ENCODE assay signal across 8 cellular contexts in genomic region chr9:34612788-34613390, GRCh38. TPM values are rescaled to one million over a fixed set of nuclear protein-coding genes. Genes with fewer than 3 reads are reported as not detected.
A peak's percentile ranks its signal among the peaks of the same experiment; 100 is the strongest.
DNase-seq lines count a peak whose midpoint lies in the region; ATAC-seq and TF ChIP-seq lines count a peak whose summit lies in the region.

No MANE protein-coding gene starts in this region.

- H3K9me3 ChIP-seq in ectodermal cell (ENCODE audit: control insufficient read depth, low read length), result no peaks in the 10 kb centered on the region
- no peaks in the 10 kb centered on the region for H3K9me3 ChIP-seq in lung (ENCODE audit: control insufficient read depth in 2 of 2, insufficient read depth in 1 of 2, low read length in 1 of 2)

- peaks cover 9% of the 10 kb centered on the region for H3K4me1 ChIP-seq in ectodermal cell (ENCODE audit: control insufficient read depth, insufficient read depth, low read length)
- peaks cover 4 to 8% of the 10 kb centered on the region in 2 donors for H3K4me1 ChIP-seq in lung (ENCODE audit: control insufficient read depth in 2 of 2, insufficient read depth in 2 of 2, low read length in 2 of 2)

- H3K36me3 ChIP-seq in ectodermal cell (ENCODE audit: control insufficient read depth, insufficient read depth, low read length) (peaks cover 6% of the 10 kb centered on the region), lung (ENCODE audit: control insufficient read depth in 2 of 2, insufficient read depth in 2 of 2, low read length in 2 of 2) (peaks cover 5 to 27% of the 10 kb centered on the region in 2 donors)

- H3K27me3 ChIP-seq in ectodermal cell (ENCODE audit: control insufficient read depth, insufficient read depth, low read length, poor library complexity, severe bottlenecking) (peaks cover 5% of the 10 kb centered on the region), lung (ENCODE audit: control insufficient read depth, insufficient read depth) (no peaks in the 10 kb centered on the region)

- peak; percentile 26 for DNase-seq in DMS153 treated with DMSO at 0.1 percent for 48 hours (lab: John Stamatoyannopoulos, UW; ENCODE audit: unreplicated experiment)
- peak; percentile 90 for DNase-seq in NCI-H69 (lab: John Stamatoyannopoulos, UW)
- peak; percentile 70 to 78 for DNase-seq in activated CD4-positive, alpha-beta T cell treated with anti-CD3 and anti-CD28 coated beads, Interleukin-2, amount 50 U/mL, for 48 hours
- peak; percentile 80 for DNase-seq in lung (ENCODE audit: low spot score)
- DNase-seq in stimulated activated CD4-positive, alpha-beta T cell treated with anti-CD3 and anti-CD28 coated beads, Interleukin-4, amount 100 ng/mL, for 48 hours (ENCODE audit: low read depth in 2 of 2), result peak; percentile 59 to 68

- ATAC-seq in HG03045 (IDR thresholded peaks at IDR 0.05; ENCODE audit: unreplicated experiment), result peak; percentile 40
- peak; percentile 63 for ATAC-seq in lung (ENCODE audit: insufficient read depth, low FRiP score)
- no peak for ATAC-seq in HG03354 (IDR thresholded peaks at IDR 0.05; ENCODE audit: poor library complexity, severe bottlenecking, unreplicated experiment)

- WGBS in ectodermal cell, 2 experiments, result 2% methylated on average over 14 of the region's 15 CpGs
- 1 to 2% methylated on average over 15 of the region's 15 CpGs for WGBS in lung, 2 donors

- peak; percentile 74 for TF ChIP-seq CTCF in lung (IDR thresholded peaks at IDR 0.05; ENCODE audit: control extremely low read depth, extremely low read depth)

- H3K27ac ChIP-seq in ectodermal cell (ENCODE audit: insufficient read depth, low read depth, low read length, poor library complexity, severe bottlenecking) (no peak overlapping the region), lung (ENCODE audit: low read depth in 1 of 2, low read length in 1 of 2) (no peak overlapping the region)

- H3K4me3 ChIP-seq in ectodermal cell (ENCODE audit: insufficient read depth, low read depth, low read length) (peak overlapping the region; percentile 56), lung (no peak overlapping the region)

RNA-seq across cellular contexts. Expression of gene RPP25L, which starts 1.0 kb away (rescaled TPM):
- polyA plus RNA-seq in ectodermal cell (2013, experiment 1 of 4), result 29.3 TPM
- polyA plus RNA-seq in ectodermal cell (2013, experiment 2 of 4), result 25.9 TPM
- polyA plus RNA-seq in ectodermal cell (2013, experiment 3 of 4), result 33.0 TPM
- 37.8 TPM for polyA plus RNA-seq in ectodermal cell (2013, experiment 4 of 4)
- 10 to 100 TPM; 17.0 to 21.9 TPM for total RNA-seq in lung
- 10 to 100 TPM; 29.6 to 32.6 TPM for polyA plus RNA-seq in lung

RNA-seq across cellular contexts. Expression of gene DCTN3, which starts 7.4 kb away (rescaled TPM):
- 90.1 TPM for polyA plus RNA-seq in ectodermal cell (2013, experiment 1 of 4)
- 83.7 TPM for polyA plus RNA-seq in ectodermal cell (2013, experiment 2 of 4)
- 92.9 TPM for polyA plus RNA-seq in ectodermal cell (2013, experiment 3 of 4)
- 107 TPM for polyA plus RNA-seq in ectodermal cell (2013, experiment 4 of 4)
- total RNA-seq in lung, result 10 to 100 TPM; 39.8 to 86.3 TPM
- 10 to 100 TPM; 66.0 to 74.6 TPM for polyA plus RNA-seq in lung

RNA-seq across cellular contexts. Expression of gene ARID3C, which starts 16.0 kb away (rescaled TPM):
- polyA plus RNA-seq in ectodermal cell (2013, experiment 1 of 4), result 0.48 TPM
- 0.53 TPM for polyA plus RNA-seq in ectodermal cell (2013, experiment 2 of 4)
- 0.96 TPM for polyA plus RNA-seq in ectodermal cell (2013, experiment 3 of 4)
- 0.53 TPM for polyA plus RNA-seq in ectodermal cell (2013, experiment 4 of 4)
- total RNA-seq in lung, result not detected
- polyA plus RNA-seq in lung, result not detected

RNA-seq across cellular contexts. Expression of gene CNTFR, which starts 23.4 kb away (rescaled TPM):
- 143 TPM for polyA plus RNA-seq in ectodermal cell (2013, experiment 1 of 4)
- 140 TPM for polyA plus RNA-seq in ectodermal cell (2013, experiment 2 of 4)
- 135 TPM for polyA plus RNA-seq in ectodermal cell (2013, experiment 3 of 4)
- polyA plus RNA-seq in ectodermal cell (2013, experiment 4 of 4), result 159 TPM
- 1 to 10 TPM; 1.8 to 3.3 TPM for total RNA-seq in lung
- under 1 TPM; 0.42 to 0.89 TPM for polyA plus RNA-seq in lung

RNA-seq across cellular contexts. Expression of gene SIGMAR1, which starts 24.7 kb away (rescaled TPM):
- 82.4 TPM for polyA plus RNA-seq in ectodermal cell (2013, experiment 1 of 4)
- polyA plus RNA-seq in ectodermal cell (2013, experiment 2 of 4), result 84.1 TPM
- 90.7 TPM for polyA plus RNA-seq in ectodermal cell (2013, experiment 3 of 4)
- 92.3 TPM for polyA plus RNA-seq in ectodermal cell (2013, experiment 4 of 4)
- total RNA-seq in lung, result 10 to 100 TPM; 26.0 to 64.1 TPM
- 10 to 100 TPM; 62.5 to 72.0 TPM for polyA plus RNA-seq in lung

Comparison
In these comparisons a context has a peak if more than half of its experiments do, and no peak if none do; other contexts are left out.
1. DNase-seq: peak in every context shown above with its lines; median percentile 90 in NCI-H69; 80 in lung; 74 in activated CD4-positive, alpha-beta T cell treated with anti-CD3 and anti-CD28 coated beads, Interleukin-2, amount 50 U/mL, for 48 hours; 64 in stimulated activated CD4-positive, alpha-beta T cell treated with anti-CD3 and anti-CD28 coated beads, Interleukin-4, amount 100 ng/mL, for 48 hours; 26 in DMS153 treated with DMSO at 0.1 percent for 48 hours.